Comparison of ENCODE assay signal across 9 cellular contexts in genomic region chr7:8133955-8134733, GRCh38.
A peak's percentile ranks its signal among the peaks of the same experiment; 100 is the strongest.
DNase-seq lines count a peak whose midpoint lies in the region; ATAC-seq and TF ChIP-seq lines count a peak whose summit lies in the region.
"Had no signal": no experiment of that assay in that cellular context is flagged by ENCODE, and none has a peak within 500 bp of the region (broad histone marks: within the 10 kb centered on the region; RNA-seq: fewer than 3 reads in every experiment).

No MANE protein-coding gene starts in this region.

- no peaks in the 10 kb centered on the region for H3K9me3 ChIP-seq in CD4-positive, alpha-beta memory T cell (ENCODE audit: control insufficient read depth in 1 of 2, low read length in 2 of 2)
- H3K9me3 ChIP-seq in tibial nerve, result no peaks in the 10 kb centered on the region
- H3K9me3 ChIP-seq: upper lobe of left lung had no signal

- peaks cover 48 to 88% (median 68%) of the 10 kb centered on the region in 4 donors for H3K4me1 Mint-ChIP-seq in CD4-positive, alpha-beta memory T cell
- peaks cover 57% of the 10 kb centered on the region for H3K4me1 Mint-ChIP-seq in activated naive CD8-positive, alpha-beta T cell treated with anti-CD3 and anti-CD28 coated beads for 36 hours

- no peaks in the 10 kb centered on the region for H3K36me3 Mint-ChIP-seq in CD4-positive, alpha-beta memory T cell
- no peaks in the 10 kb centered on the region for H3K36me3 Mint-ChIP-seq in activated naive CD8-positive, alpha-beta T cell treated with anti-CD3 and anti-CD28 coated beads for 36 hours

- POLR2A ChIA-PET in CD4-positive, alpha-beta memory T cell (lab: Charles Lee; ENCODE audit: partially characterized antibody), result interaction anchor here (0.6 to 8.0 kb wide), 10 partner anchors 8 to 494 kb away, joined by 3 to 101 read pairs (median 6); partner anchors contain the start of gene UMAD1

- WGBS in tibial nerve, 2 donors, result 77 to 78% methylated on average over 10 of the region's 10 CpGs

- CTCF ChIA-PET in CD4-positive, alpha-beta memory T cell (lab: Charles Lee; ENCODE audit: partially characterized antibody), result interaction anchor here (1.0 to 3.2 kb wide), 4 partner anchors 8 to 56 kb away, joined by 3 to 17 read pairs (median 4); no protein-coding TSS in a partner anchor

- H3K27ac ChIP-seq in CD4-positive, alpha-beta memory T cell (ENCODE audit: low read depth, low read length), result peak overlapping the region; percentile 57
- H3K27ac ChIP-seq in tibial nerve, result peak overlapping the region in 1 of 4 donors; percentile 34

- peak overlapping the region; percentile 17 to 85 (median 59) for H3K4me3 Mint-ChIP-seq in CD4-positive, alpha-beta memory T cell
- peak overlapping the region; percentile 1 for H3K4me3 Mint-ChIP-seq in activated naive CD8-positive, alpha-beta T cell treated with anti-CD3 and anti-CD28 coated beads for 36 hours

- no peak for TF ChIP-seq POLR2A in tibial nerve (IDR thresholded peaks at IDR 0.05)

- H3K27me3 ChIP-seq in CD4-positive, alpha-beta memory T cell (ENCODE audit: insufficient read depth, low read length), result no peaks in the 10 kb centered on the region
- no peaks in the 10 kb centered on the region for H3K27me3 ChIP-seq in tibial nerve
- H3K27me3 ChIP-seq: upper lobe of left lung had no signal

- no peaks in the 10 kb centered on the region for H3K27me3 Mint-ChIP-seq in CD4-positive, alpha-beta memory T cell
- no peaks in the 10 kb centered on the region for H3K27me3 Mint-ChIP-seq in activated naive CD8-positive, alpha-beta T cell treated with anti-CD3 and anti-CD28 coated beads for 36 hours

- no peak for TF ChIP-seq CTCF in tibial nerve (IDR thresholded peaks at IDR 0.05)

- peak; percentile 38 to 63 (median 48) for DNase-seq in CD4-positive, alpha-beta memory T cell
- peak; percentile 51 for DNase-seq in activated naive CD8-positive, alpha-beta T cell treated with anti-CD3 and anti-CD28 coated beads for 36 hours
- no peak for DNase-seq in NOMO-1 treated with DMSO at 0.1 percent for 48 hours (lab: John Stamatoyannopoulos, UW; ENCODE audit: unreplicated experiment)
- no peak for DNase-seq in NAMALWA (ENCODE audit: low spot score)
- no peak for DNase-seq in tibial nerve (ENCODE audit: low spot score in 2 of 2)
- DNase-seq in hepatic stellate cell (ENCODE audit: low spot score), result no peak
- DNase-seq: upper lobe of left lung had no signal

- H3K4me1 ChIP-seq in CD4-positive, alpha-beta memory T cell (ENCODE audit: insufficient read depth, low read length), result peaks cover 75% of the 10 kb centered on the region
- H3K4me1 ChIP-seq in tibial nerve, result no peaks in the 10 kb centered on the region
- H3K4me1 ChIP-seq: upper lobe of left lung had no signal

- intact Hi-C loops in CD4-positive, alpha-beta memory T cell (cut with micrococcal nuclease), result loop anchor here (1.0 to 10.0 kb wide), 3 partner anchors 9 to 949 kb away; partner anchors contain the start of genes C1GALT1 and UMAD1

- peaks cover 0 to 2% (median 0%) of the 10 kb centered on the region in 8 donors for H3K9me3 Mint-ChIP-seq in CD4-positive, alpha-beta memory T cell
- H3K9me3 Mint-ChIP-seq in activated naive CD8-positive, alpha-beta T cell treated with anti-CD3 and anti-CD28 coated beads for 36 hours, result peaks cover 3% of the 10 kb centered on the region

- no peak for TF ChIP-seq EP300 in tibial nerve (IDR thresholded peaks at IDR 0.05)

- ATAC-seq in GM19372 (IDR thresholded peaks at IDR 0.05; ENCODE audit: low read depth, unreplicated experiment), result peak; percentile 63
- ATAC-seq in HG03135 (IDR thresholded peaks at IDR 0.05; ENCODE audit: unreplicated experiment), result peak; percentile 76

- no peaks in the 10 kb centered on the region for H3K36me3 ChIP-seq in CD4-positive, alpha-beta memory T cell (ENCODE audit: insufficient read depth, low read length)
- H3K36me3 ChIP-seq in tibial nerve, result no peaks in the 10 kb centered on the region
- H3K36me3 ChIP-seq: upper lobe of left lung had no signal

- peak overlapping the region; percentile 93 to 100 (median 97) for H3K27ac Mint-ChIP-seq in CD4-positive, alpha-beta memory T cell
- H3K27ac Mint-ChIP-seq in activated naive CD8-positive, alpha-beta T cell treated with anti-CD3 and anti-CD28 coated beads for 36 hours, result peak overlapping the region; percentile 79

- peak overlapping the region in 1 of 2 donors; percentile 15 for H3K4me3 ChIP-seq in CD4-positive, alpha-beta memory T cell (ENCODE audit: low read length in 2 of 2)
- no peak overlapping the region for H3K4me3 ChIP-seq in tibial nerve
- H3K4me3 ChIP-seq: upper lobe of left lung had no signal

Comparison
In these comparisons a context has a peak if more than half of its experiments do, and no peak if none do; other contexts are left out.
1. DNase-seq: peak in CD4-positive, alpha-beta memory T cell (5 of 5) and activated naive CD8-positive, alpha-beta T cell treated with anti-CD3 and anti-CD28 coated beads for 36 hours (single experiment); none in NOMO-1 treated with DMSO at 0.1 percent for 48 hours (single experiment), NAMALWA (single experiment), tibial nerve (0 of 2) and hepatic stellate cell (single experiment).